17 cellular contexts compared by ENCODE assay signal in the genomic region with DNA sequence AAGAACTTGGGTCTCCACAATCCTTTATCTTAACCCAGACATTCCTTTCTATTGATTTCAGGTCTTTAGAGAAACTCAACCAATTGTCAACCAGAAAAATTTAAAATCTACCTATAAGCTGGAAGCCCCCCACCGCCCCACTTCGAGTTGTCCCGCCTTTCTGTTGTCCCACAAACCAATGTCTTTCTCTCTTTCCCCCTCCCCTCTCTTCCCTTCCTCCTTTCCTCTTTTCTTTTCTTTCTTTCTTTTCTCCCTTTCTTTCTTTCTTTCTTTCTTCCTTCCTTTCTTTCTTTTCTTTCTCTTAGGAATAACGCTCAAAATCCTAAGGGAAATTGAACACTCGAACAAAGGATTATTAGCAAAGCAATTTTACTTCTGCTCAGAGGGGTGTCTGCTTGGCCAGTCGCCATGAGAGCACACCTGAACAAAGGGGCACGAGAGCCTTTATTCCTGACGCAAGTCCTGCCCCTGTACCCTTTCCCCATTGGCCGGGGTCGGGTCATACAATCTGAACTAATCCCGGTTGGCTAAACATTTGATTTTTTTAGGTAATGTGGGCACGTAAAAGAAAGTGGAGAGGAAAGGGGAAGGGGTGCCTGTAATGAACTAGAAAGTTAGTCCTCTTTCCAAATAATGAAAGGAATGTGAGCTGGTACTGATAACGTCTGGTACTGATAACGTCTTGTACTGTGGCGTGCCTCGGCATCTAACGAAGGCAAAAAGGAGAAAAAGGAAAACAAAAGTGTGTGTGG. TPM values are rescaled to one million over a fixed set of nuclear protein-coding genes. Genes with fewer than 3 reads are reported as not detected.
DNase-seq lines count a peak whose midpoint lies in the region; ATAC-seq and TF ChIP-seq lines count a peak whose summit lies in the region.
"Had no signal": no experiment of that assay in that cellular context is flagged by ENCODE, and none has a peak within 500 bp of the region (broad histone marks: within the 10 kb centered on the region; RNA-seq: fewer than 3 reads in every experiment).

No MANE protein-coding gene starts in this region.

- ATAC-seq in GM21529 (IDR thresholded peaks at IDR 0.05; ENCODE audit: unreplicated experiment) = no peak

- no peaks in the 10 kb centered on the region for H4K20me1 ChIP-seq in PC-9 (ENCODE audit: insufficient read depth)

- peak overlapping the region; percentile 73; the same call in 1 of the 2 replicates for H3K27ac ChIP-seq in PC-9

- no peaks in the 10 kb centered on the region for H3K9me3 Mint-ChIP-seq in activated T-cell treated with anti-CD3 and anti-CD28 coated beads, Interleukin-2, amount 50 U/mL, for 24 hours
- H3K9me3 Mint-ChIP-seq in endothelial cell (ENCODE audit: unreplicated experiment) = no peaks in the 10 kb centered on the region
- peaks cover 10% of the 10 kb centered on the region for H3K9me3 Mint-ChIP-seq in progenitor cell of endocrine pancreas (ENCODE audit: low read depth)

- peaks cover 35% of the 10 kb centered on the region for H3K36me3 Mint-ChIP-seq in activated T-cell treated with anti-CD3 and anti-CD28 coated beads, Interleukin-2, amount 50 U/mL, for 24 hours (ENCODE audit: low read depth)
- H3K36me3 Mint-ChIP-seq in endothelial cell (ENCODE audit: low read depth, unreplicated experiment) = peaks cover 23% of the 10 kb centered on the region
- peaks cover 3% of the 10 kb centered on the region for H3K36me3 Mint-ChIP-seq in progenitor cell of endocrine pancreas (ENCODE audit: insufficient read depth)

- peaks cover 16% of the 10 kb centered on the region for H3K4me1 ChIP-seq in PC-9 (replicated peaks; ENCODE audit: insufficient read depth)
- H3K4me1 ChIP-seq: colonic mucosa, prostate gland had no signal

- no peaks in the 10 kb centered on the region for H3K9me2 ChIP-seq in PC-9 (ENCODE audit: insufficient read depth)

- no peak overlapping the region for H3K4me3 ChIP-seq in PC-9

- no peaks in the 10 kb centered on the region for H3K27me3 ChIP-seq in PC-9 (ENCODE audit: insufficient read depth, low read depth)
- H3K27me3 ChIP-seq: adrenal gland, colonic mucosa, esophagus squamous epithelium had no signal

- TF ChIP-seq CTCF in PC-9 (conservative IDR thresholded peaks at IDR 0.05) (no peak), endothelial cell (IDR thresholded peaks at IDR 0.05; ENCODE audit: unreplicated experiment) (no peak), progenitor cell of endocrine pancreas (IDR thresholded peaks at IDR 0.05; ENCODE audit: unreplicated experiment) (no peak)

- no peak overlapping the region for H2AFZ ChIP-seq in PC-9

- no peak for DNase-seq in activated T-cell treated with anti-CD3 and anti-CD28 coated beads, Interleukin-2, amount 50 U/mL, for 24 hours
- no peak for DNase-seq in activated T-cell treated with anti-CD3 and anti-CD28 coated beads for 4 hours
- DNase-seq in PC-9 = no peak
- no peak for DNase-seq in endothelial cell (ENCODE audit: low spot score)
- no peak for DNase-seq in progenitor cell of endocrine pancreas (ENCODE audit: low spot score, unreplicated experiment)
- no peak for DNase-seq in posterior vena cava (ENCODE audit: low spot score)
- no peak for DNase-seq in NCI-H2196 treated with DMSO at 0.1 percent for 48 hours (lab: John Stamatoyannopoulos, UW; ENCODE audit: unreplicated experiment)
- DNase-seq: ACHN; activated CD4-positive, alpha-beta T cell treated with anti-CD3 and anti-CD28 coated beads, Interleukin-2, amount 50 U/mL, for 4 hours; esophagus squamous epithelium; hypothalamus; lower lobe of right lung; stimulated activated CD4-positive, alpha-beta T cell treated with anti-CD3 and anti-CD28 coated beads, Interleukin-15, amount 100 ng/mL, for 24 hours had no signal

- no peaks in the 10 kb centered on the region for H3K9me3 ChIP-seq in PC-9 (ENCODE audit: insufficient read depth, low read depth)
- H3K9me3 ChIP-seq: adrenal gland, colonic mucosa, esophagus squamous epithelium, lower lobe of right lung, prostate gland had no signal

- no peak overlapping the region for H3K4me2 ChIP-seq in PC-9

- H3K27me3 Mint-ChIP-seq in activated T-cell treated with anti-CD3 and anti-CD28 coated beads, Interleukin-2, amount 50 U/mL, for 24 hours = peaks cover 6% of the 10 kb centered on the region
- H3K27me3 Mint-ChIP-seq in endothelial cell (ENCODE audit: unreplicated experiment) (peaks cover 11% of the 10 kb centered on the region), progenitor cell of endocrine pancreas (no peaks in the 10 kb centered on the region)

- no TSS peak for BruUV-seq in PC-9 (replicated peaks; lab: Mats Ljungman, UMichigan)

- peaks cover 57% of the 10 kb centered on the region for H3K4me1 Mint-ChIP-seq in activated T-cell treated with anti-CD3 and anti-CD28 coated beads, Interleukin-2, amount 50 U/mL, for 24 hours (ENCODE audit: low read depth)
- peaks cover 23% of the 10 kb centered on the region for H3K4me1 Mint-ChIP-seq in endothelial cell (ENCODE audit: unreplicated experiment)
- H3K4me1 Mint-ChIP-seq in progenitor cell of endocrine pancreas (ENCODE audit: low read depth) = peaks cover 10% of the 10 kb centered on the region

- peaks cover 6% of the 10 kb centered on the region; the same call in 1 of the 2 replicates for H3F3A ChIP-seq in PC-9 (ENCODE audit: insufficient read depth, low read depth)

- CTCF ChIA-PET in PC-9 (lab: Charles Lee) = interaction anchor here (0.7 kb wide), 2 partner anchors 277 to 940 kb away, joined by 3 to 4 read pairs; no protein-coding TSS in a partner anchor

- POLR2A ChIA-PET in PC-9 (lab: Charles Lee; ENCODE audit: unreplicated experiment) = no interaction called here

- H3K79me2 ChIP-seq in PC-9 (ENCODE audit: low read depth) = peaks cover 16% of the 10 kb centered on the region

- H3K4me3 Mint-ChIP-seq in activated T-cell treated with anti-CD3 and anti-CD28 coated beads, Interleukin-2, amount 50 U/mL, for 24 hours = no peak overlapping the region
- H3K4me3 Mint-ChIP-seq in endothelial cell (ENCODE audit: unreplicated experiment) (peak overlapping the region; percentile 32), progenitor cell of endocrine pancreas (ENCODE audit: low read depth) (peak overlapping the region; percentile 60)

- H3K36me3 ChIP-seq in PC-9 (ENCODE audit: low read depth) = no peaks in the 10 kb centered on the region
- H3K36me3 ChIP-seq: colonic mucosa, prostate gland had no signal

- intact Hi-C loops in PC-9 (cut with micrococcal nuclease; ENCODE audit: unreplicated experiment) = loop anchor here (2.0 to 5.0 kb wide), 3 partner anchors 73 to 291 kb away; a partner anchor contains a TSS
- intact Hi-C loops in posterior vena cava (cut with DNase I) = loop anchor here (5.0 to 10.0 kb wide), 2 partner anchors 73 to 76 kb away; a partner anchor contains a TSS

- H3K27ac Mint-ChIP-seq in activated T-cell treated with anti-CD3 and anti-CD28 coated beads, Interleukin-2, amount 50 U/mL, for 24 hours = peak overlapping the region; percentile 94
- H3K27ac Mint-ChIP-seq in endothelial cell (ENCODE audit: unreplicated experiment) (no peak overlapping the region), progenitor cell of endocrine pancreas (peak overlapping the region; percentile 79)

RNA-seq across cellular contexts. Expression of a gene that starts 1.4 kb away (rescaled TPM):
- 12.1 and 25.2 TPM in 2 replicates for total RNA-seq in PC-9 (2021)
- total RNA-seq in endothelial cell (ENCODE audit: unreplicated experiment) = 22.7 TPM
- 25.9 and 27.5 TPM in 2 replicates for total RNA-seq in progenitor cell of endocrine pancreas
- total RNA-seq in posterior vena cava = 10 to 100 TPM in 1 of 2 donors, 1 to 10 TPM in 1; 6.6 to 11.2 TPM

RNA-seq across cellular contexts. Expression of a gene that starts 4.9 kb away (rescaled TPM):
- total RNA-seq in PC-9 (2021) = 0.35 and 0.81 TPM in 2 replicates
- total RNA-seq in endothelial cell (ENCODE audit: unreplicated experiment) = not detected
- 0.36 TPM in 1 of 2 replicates, not detected in the other for total RNA-seq in progenitor cell of endocrine pancreas
- total RNA-seq in posterior vena cava = 10 to 100 TPM; 64.6 to 68.8 TPM

RNA-seq across cellular contexts. Expression of a gene that starts 9.5 kb away (rescaled TPM):
- total RNA-seq in PC-9 (2021) (69.7 and 72.7 TPM in 2 replicates), endothelial cell (ENCODE audit: unreplicated experiment) (56.0 TPM), progenitor cell of endocrine pancreas (62.4 and 63.9 TPM in 2 replicates), posterior vena cava (10 to 100 TPM; 37.4 to 45.9 TPM)

RNA-seq across cellular contexts. Expression of a gene that starts 9.7 kb away (rescaled TPM):
- total RNA-seq in PC-9 (2021) (74.2 and 86.7 TPM in 2 replicates), endothelial cell (ENCODE audit: unreplicated experiment) (76.1 TPM), progenitor cell of endocrine pancreas (76.1 and 85.2 TPM in 2 replicates), posterior vena cava (10 to 100 TPM; 63.1 to 70.3 TPM)

RNA-seq across cellular contexts. Expression of a gene that starts 26.8 kb away (rescaled TPM):
- 37.9 and 39.2 TPM in 2 replicates for total RNA-seq in PC-9 (2021)
- total RNA-seq in endothelial cell (ENCODE audit: unreplicated experiment) = 28.5 TPM
- 26.0 and 26.9 TPM in 2 replicates for total RNA-seq in progenitor cell of endocrine pancreas
- total RNA-seq in posterior vena cava = 10 to 100 TPM; 13.0 to 14.9 TPM

Comparison
In these comparisons a context has a peak if more than half of its experiments do, and no peak if none do; other contexts are left out.
1. RNA of a gene that starts 4.9 kb away (total RNA-seq): 64.6 to 68.8 TPM in posterior vena cava; 0.35 to 0.81 TPM in PC-9, not detected in endothelial cell (single experiment) and 0.36 TPM in progenitor cell of endocrine pancreas; every median in the first group is over 10 times any median in the second.